Comparison of ENCODE assay signal across 26 cellular contexts in genomic region chr5:73940747-73941146, GRCh38.
DNase-seq lines count a peak whose midpoint lies in the region; ATAC-seq, FAIRE-seq and TF ChIP-seq lines count a peak whose summit lies in the region.
"Had no signal": no experiment of that assay in that cellular context is flagged by ENCODE, and none has a peak within 500 bp of the region (broad histone marks: within the 10 kb centered on the region; RNA-seq: fewer than 3 reads in every experiment).

No MANE protein-coding gene starts in this region.

- TF ChIP-seq RAD21 in IMR-90 (IDR thresholded peaks at IDR 0.05; ENCODE audit: low read length), result no peak

- no peaks in the 10 kb centered on the region for H3K36me3 Mint-ChIP-seq in astrocyte (ENCODE audit: low read depth, unreplicated experiment)
- no peaks in the 10 kb centered on the region for H3K36me3 Mint-ChIP-seq in activated CD4-positive, alpha-beta T cell treated with anti-CD3 and anti-CD28 coated beads, Interleukin-2, amount 10 ng/mL, durations not matched to agents 7 days and 5 days (ENCODE audit: low read depth)
- H3K36me3 Mint-ChIP-seq: CD8-positive, alpha-beta T cell had no signal

- H2BK120ac ChIP-seq in IMR-90 (ENCODE audit: low read depth, low read length) (no peak overlapping the region), mesenchymal stem cell (ENCODE audit: low read depth, low read length) (no peak overlapping the region)

- H3K4me3 ChIP-seq in IMR-90 (ENCODE audit: insufficient read depth, low read depth, low read length) (no peak overlapping the region), astrocyte (ENCODE audit: insufficient read depth, low read depth, low read length) (no peak overlapping the region), mesenchymal stem cell (ENCODE audit: insufficient read depth in 1 of 2, low read depth in 1 of 2, low read length in 2 of 2) (no peak overlapping the region), thoracic aorta (no peak overlapping the region), suprapubic skin (no peak overlapping the region)
- H3K4me3 ChIP-seq: GM23248, K562, MG63, SK-N-MC had no signal

- H3K27me3 ChIP-seq in IMR-90 (ENCODE audit: control insufficient read depth, insufficient read depth, low read length), result no peaks in the 10 kb centered on the region
- no peaks in the 10 kb centered on the region for H3K27me3 ChIP-seq in astrocyte (ENCODE audit: insufficient read depth, low read length)
- no peaks in the 10 kb centered on the region for H3K27me3 ChIP-seq in mesenchymal stem cell (ENCODE audit: control insufficient read depth in 1 of 2, insufficient read depth in 1 of 2, low read length in 2 of 2)
- no peaks in the 10 kb centered on the region for H3K27me3 ChIP-seq in thoracic aorta (replicated peaks; ENCODE audit: insufficient read depth)
- H3K27me3 ChIP-seq in suprapubic skin, result no peaks in the 10 kb centered on the region
- H3K27me3 ChIP-seq: MG63 had no signal

- TF ChIP-seq CTCF in IMR-90 (conservative IDR thresholded peaks at IDR 0.05; ENCODE audit: low read depth, low read length) (no peak), astrocyte (IDR thresholded peaks at IDR 0.05; ENCODE audit: insufficient read depth, low read depth, low read length) (no peak), thoracic aorta (IDR thresholded peaks at IDR 0.05) (no peak), suprapubic skin (IDR thresholded peaks at IDR 0.05) (no peak)

- dilution Hi-C loops in IMR-90 (cut with HindIII; ENCODE audit: low sequenced_read_pairs, unreplicated experiment), result no loop called here

- H3K4me3 Mint-ChIP-seq in astrocyte (ENCODE audit: unreplicated experiment), result no peak overlapping the region
- H3K4me3 Mint-ChIP-seq in activated CD4-positive, alpha-beta T cell treated with anti-CD3 and anti-CD28 coated beads, Interleukin-2, amount 10 ng/mL, durations not matched to agents 7 days and 5 days, result no peak overlapping the region
- H3K4me3 Mint-ChIP-seq: B cell; CD8-positive, alpha-beta T cell; H9 had no signal

- no peak overlapping the region for H3K9ac ChIP-seq in IMR-90 (ENCODE audit: low read depth, low read length)
- H3K9ac ChIP-seq in astrocyte (ENCODE audit: low read length), result no peak overlapping the region
- no peak overlapping the region for H3K9ac ChIP-seq in mesenchymal stem cell (ENCODE audit: low read length)
- H3K9ac ChIP-seq: GM23248 had no signal

- H2AFZ ChIP-seq in IMR-90 (replicated peaks; ENCODE audit: low read length, poor library complexity), result no peak overlapping the region
- no peak overlapping the region for H2AFZ ChIP-seq in astrocyte (ENCODE audit: low read depth, low read length)
- H2AFZ ChIP-seq in mesenchymal stem cell (ENCODE audit: low read depth, low read length), result no peak overlapping the region
- H2AFZ ChIP-seq: GM23248 had no signal

- H4K5ac ChIP-seq in IMR-90 (ENCODE audit: low read depth, low read length), result no peak overlapping the region

- H3K27ac Mint-ChIP-seq in astrocyte (ENCODE audit: unreplicated experiment), result peak overlapping the region; percentile 92
- no peak overlapping the region for H3K27ac Mint-ChIP-seq in activated CD4-positive, alpha-beta T cell treated with anti-CD3 and anti-CD28 coated beads, Interleukin-2, amount 10 ng/mL, durations not matched to agents 7 days and 5 days
- H3K27ac Mint-ChIP-seq: B cell; CD8-positive, alpha-beta T cell; H9 had no signal

- H4K20me1 ChIP-seq in IMR-90 (ENCODE audit: insufficient read depth, low read length) (peaks cover 3% of the 10 kb centered on the region; the same call in 1 of the 2 replicates), astrocyte (ENCODE audit: insufficient read depth, low read length) (no peaks in the 10 kb centered on the region)

- ATAC-seq in IMR-90 (ENCODE audit: low read depth) (no peak), thoracic aorta (ENCODE audit: insufficient number of reproducible peaks, low FRiP score, low read depth) (no peak), GM19324 (IDR thresholded peaks at IDR 0.05; ENCODE audit: low FRiP score, unreplicated experiment) (no peak)
- ATAC-seq: CD8-positive, alpha-beta T cell; HepG2; K562 had no signal

- H3K18ac ChIP-seq in IMR-90 (ENCODE audit: low read depth, low read length) (no peak overlapping the region), mesenchymal stem cell (ENCODE audit: low read depth in 1 of 2, low read length in 2 of 2) (no peak overlapping the region)

- H2BK15ac ChIP-seq in IMR-90 (ENCODE audit: low read depth, low read length) (no peak overlapping the region), mesenchymal stem cell (ENCODE audit: low read depth, poor library complexity, severe bottlenecking) (no peak overlapping the region)

- H3K4me1 ChIP-seq in IMR-90 (ENCODE audit: control insufficient read depth, insufficient read depth, low read length), result peaks cover 10% of the 10 kb centered on the region
- H3K4me1 ChIP-seq in astrocyte (ENCODE audit: insufficient read depth, low read length), result peaks cover 19% of the 10 kb centered on the region
- peaks cover 15% of the 10 kb centered on the region for H3K4me1 ChIP-seq in mesenchymal stem cell (ENCODE audit: control insufficient read depth, insufficient read depth, low read depth, low read length)
- H3K4me1 ChIP-seq in thoracic aorta (ENCODE audit: control insufficient read depth in 1 of 2, low read depth in 2 of 2), result peaks cover 7 to 32% of the 10 kb centered on the region in 2 donors
- H3K4me1 ChIP-seq in suprapubic skin, result peaks cover 3% of the 10 kb centered on the region

- WGBS in IMR-90 (ENCODE audit: extremely low coverage in 2 of 2, insufficient read length in 1 of 2), 2 experiments, result no CpG with 5 or more reads among the region's 4 CpGs
- WGBS in mesenchymal stem cell, result 100% methylated on average over 1 of the region's 4 CpGs
- 74% methylated on average over 4 of the region's 4 CpGs for WGBS in suprapubic skin

- TF ChIP-seq EP300 in suprapubic skin (IDR thresholded peaks at IDR 0.05), result no peak

- H3K79me1 ChIP-seq in IMR-90 (ENCODE audit: low read depth in 1 of 2, low read length in 2 of 2) (peaks cover 4 to 10% of the 10 kb centered on the region in 2 experiments; a peak in 3 of 4 replicates), mesenchymal stem cell (replicated peaks; ENCODE audit: low read length, poor library complexity, severe bottlenecking) (peaks cover 14% of the 10 kb centered on the region)

- H3K9me3 Mint-ChIP-seq in astrocyte (ENCODE audit: unreplicated experiment), result peaks cover 6% of the 10 kb centered on the region
- no peaks in the 10 kb centered on the region for H3K9me3 Mint-ChIP-seq in activated CD4-positive, alpha-beta T cell treated with anti-CD3 and anti-CD28 coated beads, Interleukin-2, amount 10 ng/mL, durations not matched to agents 7 days and 5 days

- POLR2A ChIA-PET in IMR-90 (lab: Charles Lee; ENCODE audit: unreplicated experiment), result no interaction called here
- POLR2A ChIA-PET in activated CD4-positive, alpha-beta T cell treated with anti-CD3 and anti-CD28 coated beads, Interleukin-2, amount 10 ng/mL, durations not matched to agents 7 days and 5 days (lab: Charles Lee), result no interaction called here

- H3K79me2 ChIP-seq in astrocyte (ENCODE audit: insufficient read depth, low read length), result no peaks in the 10 kb centered on the region

- H3K4me2 ChIP-seq in IMR-90 (ENCODE audit: low read depth, low read length) (no peak overlapping the region), astrocyte (ENCODE audit: low read length) (no peak overlapping the region), mesenchymal stem cell (ENCODE audit: low read length, poor library complexity, severe bottlenecking) (no peak overlapping the region)

- no peak for FAIRE-seq in astrocyte (lab: Jason Lieb, UNC)
- FAIRE-seq: HepG2 had no signal

- no peaks in the 10 kb centered on the region for H3K27me3 Mint-ChIP-seq in astrocyte (ENCODE audit: low read depth, unreplicated experiment)
- H3K27me3 Mint-ChIP-seq in activated CD4-positive, alpha-beta T cell treated with anti-CD3 and anti-CD28 coated beads, Interleukin-2, amount 10 ng/mL, durations not matched to agents 7 days and 5 days, result peaks cover 3% of the 10 kb centered on the region

- peaks cover 8% of the 10 kb centered on the region for H3K9me3 ChIP-seq in IMR-90 (ENCODE audit: control insufficient read depth, insufficient read depth, low read length)
- H3K9me3 ChIP-seq in astrocyte (ENCODE audit: insufficient read depth, low read depth, low read length), result no peaks in the 10 kb centered on the region
- H3K9me3 ChIP-seq in mesenchymal stem cell (ENCODE audit: control insufficient read depth, low read length), result peaks cover 5% of the 10 kb centered on the region
- H3K9me3 ChIP-seq in thoracic aorta, result no peaks in the 10 kb centered on the region
- H3K9me3 ChIP-seq in suprapubic skin, result peaks cover 3% of the 10 kb centered on the region
- H3K9me3 ChIP-seq: Caco-2 had no signal

- H3K36me3 ChIP-seq in IMR-90 (ENCODE audit: control insufficient read depth, insufficient read depth, low read length), result no peaks in the 10 kb centered on the region; the same call in 1 of the 2 replicates
- no peaks in the 10 kb centered on the region for H3K36me3 ChIP-seq in astrocyte (ENCODE audit: insufficient read depth, low read length)
- H3K36me3 ChIP-seq in mesenchymal stem cell (ENCODE audit: control insufficient read depth in 1 of 2, insufficient read depth in 2 of 2, low read depth in 1 of 2, low read length in 2 of 2), result peaks cover 0 to 9% of the 10 kb centered on the region in 2 experiments
- no peaks in the 10 kb centered on the region for H3K36me3 ChIP-seq in thoracic aorta
- no peaks in the 10 kb centered on the region for H3K36me3 ChIP-seq in suprapubic skin

- H2BK12ac ChIP-seq in mesenchymal stem cell (ENCODE audit: low read length in 2 of 2), result no peak overlapping the region

- no TSS peak for BruUV-seq in IMR-90 (replicated peaks; lab: Mats Ljungman, UMichigan)

- H4K91ac ChIP-seq in IMR-90 (ENCODE audit: insufficient read depth, low read depth, low read length), result no peak overlapping the region
- H4K91ac ChIP-seq in mesenchymal stem cell (ENCODE audit: low read length), result no peak overlapping the region

- CTCF ChIA-PET in IMR-90 (lab: Yijun Ruan, JAX), result no interaction called here
- CTCF ChIA-PET in activated CD4-positive, alpha-beta T cell treated with anti-CD3 and anti-CD28 coated beads, Interleukin-2, amount 10 ng/mL, durations not matched to agents 7 days and 5 days (lab: Charles Lee), result no interaction called here

- no peak overlapping the region for H3K56ac ChIP-seq in IMR-90 (ENCODE audit: extremely low read depth, insufficient read depth, low read length)

- in situ Hi-C loops in IMR-90 (cut with MboI; ENCODE audit: low sequenced_read_pairs), result no loop called here

- H3K4me1 Mint-ChIP-seq in astrocyte (ENCODE audit: low read depth, unreplicated experiment), result peaks cover 39% of the 10 kb centered on the region
- H3K4me1 Mint-ChIP-seq in activated CD4-positive, alpha-beta T cell treated with anti-CD3 and anti-CD28 coated beads, Interleukin-2, amount 10 ng/mL, durations not matched to agents 7 days and 5 days, result no peaks in the 10 kb centered on the region
- H3K4me1 Mint-ChIP-seq: B cell had no signal

- no peak overlapping the region for H2AK9ac ChIP-seq in IMR-90 (replicated peaks; ENCODE audit: low read depth, low read length, poor library complexity)

- H2BK5ac ChIP-seq in IMR-90 (ENCODE audit: low read depth, low read length, poor library complexity, severe bottlenecking), result no peak overlapping the region
- H2BK5ac ChIP-seq in mesenchymal stem cell (ENCODE audit: low read depth, low read length, poor library complexity, severe bottlenecking), result no peak overlapping the region

- H3K4ac ChIP-seq in IMR-90 (ENCODE audit: low read depth, low read length) (no peak overlapping the region; the same call in 1 of the 2 replicates), mesenchymal stem cell (ENCODE audit: low read depth in 1 of 2, low read length in 2 of 2) (no peak overlapping the region)

- no peak overlapping the region for H2BK20ac ChIP-seq in IMR-90 (ENCODE audit: low read depth, low read length)

- H3K27ac ChIP-seq in IMR-90 (ENCODE audit: insufficient read depth, low read length), result no peak overlapping the region
- no peak overlapping the region for H3K27ac ChIP-seq in astrocyte (ENCODE audit: low read depth, low read length)
- no peak overlapping the region for H3K27ac ChIP-seq in mesenchymal stem cell (ENCODE audit: low read length, poor library complexity, severe bottlenecking)
- H3K27ac ChIP-seq in thoracic aorta, result peak overlapping the region; percentile 41 to 70
- H3K27ac ChIP-seq in suprapubic skin, result no peak overlapping the region
- H3K27ac ChIP-seq: C4-2B, GM23248, RWPE1, SK-N-MC had no signal

- H3K9me1 ChIP-seq in IMR-90 (ENCODE audit: insufficient read depth, low read length), result peaks cover 12% of the 10 kb centered on the region

- DNase-seq in IMR-90, result no peak
- no peak for DNase-seq in astrocyte (ENCODE audit: low read depth)
- DNase-seq in mesenchymal stem cell, result no peak
- no peak for DNase-seq in thoracic aorta (ENCODE audit: low spot score)
- no peak for DNase-seq in suprapubic skin (ENCODE audit: low spot score in 2 of 2)
- DNase-seq in activated CD4-positive, alpha-beta T cell treated with anti-CD3 and anti-CD28 coated beads, Interleukin-2, amount 10 ng/mL, durations not matched to agents 7 days and 5 days, result no peak
- DNase-seq: Caco-2; CD8-positive, alpha-beta T cell; DND-41; H9; Kasumi-1; MG63; NCI-H1105 treated with DMSO at 0.1 percent for 48 hours; NCI-H146; NCI-H2029; NCI-H446 treated with DMSO at 0.1 percent for 48 hours; NCI-H526; SHP77 had no signal

- no peak overlapping the region for H4K8ac ChIP-seq in IMR-90 (ENCODE audit: low read depth in 2 of 2, low read length in 2 of 2)
- no peak overlapping the region for H4K8ac ChIP-seq in mesenchymal stem cell (ENCODE audit: low read length)

- H2AK5ac ChIP-seq in IMR-90 (ENCODE audit: low read depth, low read length), result peak overlapping the region; percentile 21; the same call in 1 of the 2 replicates
- peak overlapping the region; percentile 6 for H2AK5ac ChIP-seq in mesenchymal stem cell (ENCODE audit: low read length, severe bottlenecking)

- TF ChIP-seq POLR2A in IMR-90 (IDR thresholded peaks at IDR 0.05; ENCODE audit: low read depth, low read length) (no peak), suprapubic skin (IDR thresholded peaks at IDR 0.05) (no peak)

- H3K23ac ChIP-seq in IMR-90 (ENCODE audit: low read depth, low read length) (no peak overlapping the region), mesenchymal stem cell (ENCODE audit: low read length in 2 of 2) (no peak overlapping the region)

- intact Hi-C loops in IMR-90 (cut with micrococcal nuclease), result no loop called here

- H3K14ac ChIP-seq in IMR-90 (replicated peaks; ENCODE audit: low read depth, low read length) (no peak overlapping the region), mesenchymal stem cell (ENCODE audit: low read length in 2 of 2) (no peak overlapping the region)

Comparison
In these comparisons a context has a peak if more than half of its experiments do, and no peak if none do; other contexts are left out.
1. H3K27ac ChIP-seq: peak in thoracic aorta (2 of 2); none in IMR-90 (single experiment), astrocyte (single experiment), mesenchymal stem cell (single experiment) and suprapubic skin (single experiment).